Comparison of ENCODE assay signal across 12 cellular contexts in the genomic region with DNA sequence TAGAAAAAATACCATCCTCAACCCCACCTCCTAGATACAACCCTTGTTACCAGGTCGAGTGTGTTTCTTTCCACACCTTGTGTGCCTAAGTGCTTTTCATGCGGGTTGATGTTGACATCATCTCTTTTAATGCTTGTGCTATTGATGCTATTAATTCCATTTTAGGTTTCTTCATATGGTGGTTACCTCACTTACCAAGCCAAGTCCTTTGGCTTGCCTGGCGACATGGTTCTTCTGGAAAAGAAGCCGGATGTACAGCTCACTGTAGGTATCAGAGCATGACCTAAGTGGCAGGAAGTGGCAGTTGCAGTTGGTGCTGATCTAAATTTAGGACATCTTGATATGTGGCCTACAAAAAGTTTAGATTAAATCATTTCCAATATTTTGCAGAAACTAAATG.
A peak's percentile ranks its signal among the peaks of the same experiment; 100 is the strongest.
DNase-seq lines count a peak whose midpoint lies in the region; ATAC-seq and TF ChIP-seq lines count a peak whose summit lies in the region.
"Had no signal": no experiment of that assay in that cellular context is flagged by ENCODE, and none has a peak within 500 bp of the region (broad histone marks: within the 10 kb centered on the region; RNA-seq: fewer than 3 reads in every experiment).

No MANE protein-coding gene starts in this region.

- TF ChIP-seq CTCF in omental fat pad (IDR thresholded peaks at IDR 0.05): no peak
- no peak for TF ChIP-seq CTCF in prostate gland (IDR thresholded peaks at IDR 0.05)

- TF ChIP-seq POLR2A in prostate gland (IDR thresholded peaks at IDR 0.05): no peak

- no peaks in the 10 kb centered on the region for H3K36me3 ChIP-seq in SJCRH30
- H3K36me3 ChIP-seq in prostate gland: no peaks in the 10 kb centered on the region

- H3K27ac ChIP-seq in SJCRH30: no peak overlapping the region
- H3K27ac ChIP-seq in prostate gland: no peak overlapping the region

- H3K36me3 Mint-ChIP-seq in T-cell: no peaks in the 10 kb centered on the region
- H3K36me3 Mint-ChIP-seq in activated naive CD8-positive, alpha-beta T cell treated with anti-CD3 and anti-CD28 coated beads for 36 hours: peaks cover 8% of the 10 kb centered on the region
- H3K36me3 Mint-ChIP-seq: IgD-negative memory B cell had no signal

- peak overlapping the region in 1 of 3 donors; percentile 53 for H3K4me3 Mint-ChIP-seq in T-cell
- H3K4me3 Mint-ChIP-seq in activated naive CD8-positive, alpha-beta T cell treated with anti-CD3 and anti-CD28 coated beads for 36 hours: no peak overlapping the region
- H3K4me3 Mint-ChIP-seq in stimulated activated naive CD8-positive, alpha-beta T cell treated with anti-CD3 and anti-CD28 coated beads, Interleukin-15, amount 100 ng/mL, for 72 hours: no peak overlapping the region

- H3K27me3 ChIP-seq in SJCRH30 (no peaks in the 10 kb centered on the region), prostate gland (replicated peaks; ENCODE audit: insufficient read depth) (no peaks in the 10 kb centered on the region)

- H3K4me1 Mint-ChIP-seq in T-cell: peaks cover 47 to 61% (median 52%) of the 10 kb centered on the region in 3 donors
- H3K4me1 Mint-ChIP-seq in activated naive CD8-positive, alpha-beta T cell treated with anti-CD3 and anti-CD28 coated beads for 36 hours: peaks cover 61% of the 10 kb centered on the region
- H3K4me1 Mint-ChIP-seq in stimulated activated naive CD8-positive, alpha-beta T cell treated with anti-CD3 and anti-CD28 coated beads, Interleukin-15, amount 100 ng/mL, for 72 hours: peaks cover 79% of the 10 kb centered on the region

- ATAC-seq in T-cell (replicated peaks in 1 of 4) (peak; percentile 75 to 89 (median 86)), omental fat pad (ENCODE audit: low FRiP score) (no peak)
- peak; percentile 86 for ATAC-seq in stimulated activated naive CD8-positive, alpha-beta T cell treated with anti-CD3 and anti-CD28 coated beads, Interleukin-15, amount 100 ng/mL, for 72 hours

- DNase-seq in activated naive CD4-positive, alpha-beta T cell treated with Interleukin-2 at 50 U/mL for 16 hours: peak; percentile 24
- DNase-seq in activated naive CD4-positive, alpha-beta T cell (lab: John Stamatoyannopoulos, UW): no peak
- DNase-seq in T-cell: peak in 29 of 34 experiments; percentile 6 to 39 (median 20)
- DNase-seq in activated naive CD8-positive, alpha-beta T cell treated with anti-CD3 and anti-CD28 coated beads for 36 hours: no peak
- DNase-seq in stimulated activated naive CD8-positive, alpha-beta T cell treated with anti-CD3 and anti-CD28 coated beads, Interleukin-15, amount 100 ng/mL, for 72 hours: peak in 1 of 2 donors; percentile 37
- DNase-seq in omental fat pad (ENCODE audit: low spot score): no peak
- DNase-seq in SJCRH30: no peak
- no peak for DNase-seq in prostate gland (ENCODE audit: low spot score)
- DNase-seq: NCI-H345, SK-N-SH had no signal

- 90% methylated on average over 4 of the region's 4 CpGs for WGBS in prostate gland

- no peaks in the 10 kb centered on the region for H3K9me3 ChIP-seq in SJCRH30 (replicated peaks)
- H3K9me3 ChIP-seq in prostate gland: no peaks in the 10 kb centered on the region
- H3K9me3 ChIP-seq: SK-N-SH had no signal

- H3K27ac Mint-ChIP-seq in T-cell: peak overlapping the region; percentile 80 to 87
- peak overlapping the region; percentile 80 for H3K27ac Mint-ChIP-seq in activated naive CD8-positive, alpha-beta T cell treated with anti-CD3 and anti-CD28 coated beads for 36 hours
- H3K27ac Mint-ChIP-seq in stimulated activated naive CD8-positive, alpha-beta T cell treated with anti-CD3 and anti-CD28 coated beads, Interleukin-15, amount 100 ng/mL, for 72 hours: peak overlapping the region; percentile 74 to 92

- H3K9me3 Mint-ChIP-seq in T-cell: no peaks in the 10 kb centered on the region
- peaks cover 4% of the 10 kb centered on the region for H3K9me3 Mint-ChIP-seq in activated naive CD8-positive, alpha-beta T cell treated with anti-CD3 and anti-CD28 coated beads for 36 hours
- peaks cover 0 to 5% of the 10 kb centered on the region in 2 donors for H3K9me3 Mint-ChIP-seq in stimulated activated naive CD8-positive, alpha-beta T cell treated with anti-CD3 and anti-CD28 coated beads, Interleukin-15, amount 100 ng/mL, for 72 hours

- intact Hi-C loops in prostate gland (cut with DNase I): no loop called here

- CTCF ChIA-PET in T-cell (lab: Charles Lee): interaction anchor here in 1 of 2 donors (1.0 kb wide), 1 partner anchor 36 kb away, joined by 3 read pairs; no protein-coding TSS in a partner anchor

- H3K4me3 ChIP-seq in SJCRH30 (no peak overlapping the region), prostate gland (no peak overlapping the region)
- H3K4me3 ChIP-seq: skin epidermis had no signal

- H3K27me3 Mint-ChIP-seq in T-cell: no peaks in the 10 kb centered on the region
- H3K27me3 Mint-ChIP-seq in activated naive CD8-positive, alpha-beta T cell treated with anti-CD3 and anti-CD28 coated beads for 36 hours: no peaks in the 10 kb centered on the region
- no peaks in the 10 kb centered on the region for H3K27me3 Mint-ChIP-seq in stimulated activated naive CD8-positive, alpha-beta T cell treated with anti-CD3 and anti-CD28 coated beads, Interleukin-15, amount 100 ng/mL, for 72 hours
- H3K27me3 Mint-ChIP-seq: IgD-negative memory B cell had no signal

- peaks cover 19% of the 10 kb centered on the region for H3K4me1 ChIP-seq in SJCRH30
- H3K4me1 ChIP-seq in prostate gland (replicated peaks): no peaks in the 10 kb centered on the region

- POLR2A ChIA-PET in T-cell (lab: Charles Lee): no interaction called here

Comparison
In these comparisons a context has a peak if more than half of its experiments do, and no peak if none do; other contexts are left out.
1. DNase-seq: peak in activated naive CD4-positive, alpha-beta T cell treated with Interleukin-2 at 50 U/mL for 16 hours (single experiment) and T-cell (29 of 34); none in activated naive CD4-positive, alpha-beta T cell (0 of 4), activated naive CD8-positive, alpha-beta T cell treated with anti-CD3 and anti-CD28 coated beads for 36 hours (single experiment), omental fat pad (single experiment), SJCRH30 (0 of 2) and prostate gland (single experiment).
2. Peak in every context shown above with its lines, with median percentiles within 50 percentile points of each other: H3K27ac Mint-ChIP-seq.